Comparison of ENCODE assay signal across 9 cellular contexts in genomic region chr3:71258116-71258515, GRCh38.
DNase-seq lines count a peak whose midpoint lies in the region; ATAC-seq and TF ChIP-seq lines count a peak whose summit lies in the region.
"Had no signal": no experiment of that assay in that cellular context is flagged by ENCODE, and none has a peak within 500 bp of the region (broad histone marks: within the 10 kb centered on the region; RNA-seq: fewer than 3 reads in every experiment).

No MANE protein-coding gene starts in this region.

- TF ChIP-seq CTCF in kidney epithelial cell (IDR thresholded peaks at IDR 0.05; ENCODE audit: insufficient read depth, low read length, poor library complexity, severe bottlenecking): no peak

- H3K9me3 Mint-ChIP-seq in activated T-helper 17 cell treated with anti-CD3 and anti-CD28 coated beads, Interleukin-2, amount 50 U/mL, for 72 hours: no peaks in the 10 kb centered on the region

- H3K27ac Mint-ChIP-seq in activated T-helper 17 cell treated with anti-CD3 and anti-CD28 coated beads, Interleukin-2, amount 50 U/mL, for 72 hours: peak overlapping the region; percentile 46
- H3K27ac Mint-ChIP-seq: activated CD8-positive, alpha-beta memory T cell treated with anti-CD3 and anti-CD28 coated beads, Interleukin-2, amount 10 ng/mL, durations not matched to agents 7 days and 5 days had no signal

- H3K27me3 ChIP-seq in kidney epithelial cell (ENCODE audit: control insufficient read depth, insufficient read depth, low read length): no peaks in the 10 kb centered on the region

- H3K27me3 Mint-ChIP-seq in activated T-helper 17 cell treated with anti-CD3 and anti-CD28 coated beads, Interleukin-2, amount 50 U/mL, for 72 hours: no peaks in the 10 kb centered on the region
- H3K27me3 Mint-ChIP-seq: activated CD8-positive, alpha-beta memory T cell treated with anti-CD3 and anti-CD28 coated beads, Interleukin-2, amount 10 ng/mL, durations not matched to agents 7 days and 5 days had no signal

- H3K4me3 ChIP-seq in kidney epithelial cell (ENCODE audit: low read depth, low read length): no peak overlapping the region

- H3K4me1 Mint-ChIP-seq in activated T-helper 17 cell treated with anti-CD3 and anti-CD28 coated beads, Interleukin-2, amount 50 U/mL, for 72 hours: peaks cover 18% of the 10 kb centered on the region

- no peak for ATAC-seq in activated T-helper 17 cell treated with anti-CD3 and anti-CD28 coated beads, Interleukin-2, amount 50 U/mL, for 72 hours (replicated peaks)
- ATAC-seq in GM21360 (IDR thresholded peaks at IDR 0.05; ENCODE audit: unreplicated experiment): no peak
- no peak for ATAC-seq in GM21619 (IDR thresholded peaks at IDR 0.05; ENCODE audit: unreplicated experiment)
- ATAC-seq: activated CD8-positive, alpha-beta memory T cell treated with anti-CD3 and anti-CD28 coated beads, Interleukin-2, amount 10 ng/mL, durations not matched to agents 7 days and 5 days had no signal

- H3K36me3 ChIP-seq in kidney epithelial cell (ENCODE audit: control insufficient read depth, insufficient read depth, low read length): no peaks in the 10 kb centered on the region

- DNase-seq in AG20443 (ENCODE audit: low spot score) (peak; percentile 65), HS-5 (ENCODE audit: low read depth) (peak; percentile 34), kidney epithelial cell (ENCODE audit: low read depth) (peak; percentile 71), NOMO-1 (lab: John Stamatoyannopoulos, UW; ENCODE audit: unreplicated experiment in 2 of 2) (no peak), DMS 273 (lab: John Stamatoyannopoulos, UW; ENCODE audit: unreplicated experiment) (no peak)
- DNase-seq: activated CD8-positive, alpha-beta memory T cell treated with anti-CD3 and anti-CD28 coated beads, Interleukin-2, amount 10 ng/mL, durations not matched to agents 7 days and 5 days had no signal

- peaks cover 22% of the 10 kb centered on the region for H3K36me3 Mint-ChIP-seq in activated T-helper 17 cell treated with anti-CD3 and anti-CD28 coated beads, Interleukin-2, amount 50 U/mL, for 72 hours (ENCODE audit: low read depth)
- H3K36me3 Mint-ChIP-seq: activated CD8-positive, alpha-beta memory T cell treated with anti-CD3 and anti-CD28 coated beads, Interleukin-2, amount 10 ng/mL, durations not matched to agents 7 days and 5 days had no signal

- no peak overlapping the region for H3K4me3 Mint-ChIP-seq in activated T-helper 17 cell treated with anti-CD3 and anti-CD28 coated beads, Interleukin-2, amount 50 U/mL, for 72 hours
- H3K4me3 Mint-ChIP-seq: activated CD8-positive, alpha-beta memory T cell treated with anti-CD3 and anti-CD28 coated beads, Interleukin-2, amount 10 ng/mL, durations not matched to agents 7 days and 5 days had no signal

Comparison
In these comparisons a context has a peak if more than half of its experiments do, and no peak if none do; other contexts are left out.
1. DNase-seq: peak in AG20443 (single experiment), HS-5 (single experiment) and kidney epithelial cell (single experiment); none in NOMO-1 (0 of 2) and DMS 273 (single experiment).